8 cellular contexts compared by ENCODE assay signal in the genomic region with DNA sequence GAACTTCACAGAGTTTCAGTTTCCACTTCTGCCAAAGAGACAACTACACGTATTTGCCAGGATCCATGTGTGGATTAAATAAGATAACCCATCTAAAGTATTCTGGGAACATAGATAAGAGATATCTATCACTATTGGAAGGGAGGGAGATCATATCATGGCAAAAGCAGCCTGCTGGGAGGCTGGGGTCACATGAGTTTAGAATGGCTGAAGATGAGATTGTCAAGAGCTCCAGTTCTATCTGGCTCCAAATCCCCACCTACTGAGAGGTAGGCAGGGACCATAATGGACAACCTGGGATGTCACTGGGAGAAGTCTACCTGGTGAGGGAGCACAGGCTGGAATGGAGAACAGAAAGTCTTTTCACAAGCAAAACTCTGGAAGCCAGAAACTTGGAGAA.
"Had no signal": no experiment of that assay in that cellular context is flagged by ENCODE, and none has a peak within 500 bp of the region (broad histone marks: within the 10 kb centered on the region; RNA-seq: fewer than 3 reads in every experiment).

No MANE protein-coding gene starts in this region.

- ATAC-seq: GM12878 had no signal

- H3K4me3 ChIP-seq: GM12878 had no signal

- DNase-seq: GDM1, GF-D8 had no signal

- FAIRE-seq: G401.6, GM12878, GM12891, GM12892, GM18507, GM19239 had no signal
